In the genomic region with DNA sequence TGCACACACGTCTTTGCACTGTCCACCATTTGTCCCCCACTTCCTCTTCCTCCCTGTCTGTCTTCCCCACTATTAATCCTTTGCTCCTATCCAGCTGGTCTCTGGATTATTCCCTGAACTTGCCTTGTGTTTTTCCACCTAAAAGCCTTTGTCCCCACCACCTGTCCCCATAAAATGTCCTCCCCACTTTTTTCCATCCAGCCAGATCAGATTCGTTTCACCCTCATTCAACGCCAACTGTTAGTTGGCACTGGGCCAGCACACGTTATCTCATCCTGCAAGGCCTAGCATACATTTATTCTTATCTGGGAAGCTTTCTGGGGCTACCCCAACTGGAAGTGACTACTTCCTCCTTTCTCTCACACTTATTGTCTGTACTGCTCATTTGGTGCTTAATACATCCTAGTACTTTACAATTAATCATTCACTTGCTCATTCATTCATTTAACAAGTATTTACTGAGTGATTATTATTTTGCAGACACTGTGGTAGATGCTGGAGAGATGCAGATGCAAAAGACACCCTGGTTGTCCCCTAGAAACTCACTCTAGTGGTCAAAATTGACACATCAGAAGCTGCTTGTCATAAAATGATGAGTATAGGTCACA, we compare ENCODE assay signal across 10 cellular contexts.
A peak's percentile ranks its signal among the peaks of the same experiment; 100 is the strongest.
DNase-seq lines count a peak whose midpoint lies in the region; ATAC-seq, FAIRE-seq and TF ChIP-seq lines count a peak whose summit lies in the region.
"Had no signal": no experiment of that assay in that cellular context is flagged by ENCODE, and none has a peak within 500 bp of the region (broad histone marks: within the 10 kb centered on the region; RNA-seq: fewer than 3 reads in every experiment).

No MANE protein-coding gene starts in this region.

- H3K9me1 ChIP-seq in endothelial cell of umbilical vein (replicated peaks; ENCODE audit: control insufficient read depth, extremely low read depth, insufficient read depth, low read length): no peaks in the 10 kb centered on the region

- ATAC-seq in HG02798 (IDR thresholded peaks at IDR 0.05; ENCODE audit: poor library complexity, unreplicated experiment) (peak; percentile 50), GM19035 (IDR thresholded peaks at IDR 0.05; ENCODE audit: unreplicated experiment) (no peak)

- no peaks in the 10 kb centered on the region for H3K27me3 ChIP-seq in endothelial cell of umbilical vein (ENCODE audit: control insufficient read depth in 2 of 2, insufficient read depth in 2 of 2, low read length in 2 of 2)

- intact Hi-C loops in endothelial cell of umbilical vein (cut with micrococcal nuclease) (loop anchor here (1.0 to 5.0 kb wide), 4 partner anchors 47 to 412 kb away; a partner anchor contains a TSS), posterior vena cava (cut with DNase I) (no loop called here)

- peaks cover 39% of the 10 kb centered on the region for H3K4me1 ChIP-seq in endothelial cell of umbilical vein (ENCODE audit: control insufficient read depth, extremely low read depth, insufficient read depth, low read length)

- peak overlapping the region in 1 of 3 experiments; percentile 0 for H3K4me3 ChIP-seq in endothelial cell of umbilical vein (replicated peaks in 1 of 3; ENCODE audit: insufficient read depth in 1 of 3, low read depth in 1 of 3, low read length in 3 of 3)

- H3K27ac ChIP-seq in endothelial cell of umbilical vein (ENCODE audit: insufficient read depth, low read depth, low read length): peak overlapping the region; percentile 60

- TF ChIP-seq CTCF in endothelial cell of umbilical vein (IDR thresholded peaks at IDR 0.05; ENCODE audit: extremely low read depth in 1 of 2, insufficient read depth in 1 of 2, low read depth in 1 of 2, low read length in 2 of 2): no peak

- no peaks in the 10 kb centered on the region for H4K20me1 ChIP-seq in endothelial cell of umbilical vein (replicated peaks; ENCODE audit: control insufficient read depth, extremely low read depth, insufficient read depth, low read length)

- H3K9me3 ChIP-seq in endothelial cell of umbilical vein (replicated peaks; ENCODE audit: control insufficient read depth, insufficient read depth, low read length): no peaks in the 10 kb centered on the region

- H3K9ac ChIP-seq in endothelial cell of umbilical vein (replicated peaks; ENCODE audit: extremely low read depth, insufficient read depth, low read length): no peak overlapping the region

- FAIRE-seq in endothelial cell of umbilical vein (lab: Jason Lieb, UNC) (peak; percentile 87), GM12891 (lab: Jason Lieb, UNC) (no peak)

- CTCF ChIA-PET in endothelial cell of umbilical vein (lab: Charles Lee): interaction anchor here (0.8 to 2.7 kb wide), 5 partner anchors 13 to 142 kb away, joined by 3 to 15 read pairs (median 4); no protein-coding TSS in a partner anchor

- POLR2A ChIA-PET in endothelial cell of umbilical vein (lab: Charles Lee): interaction anchor here (0.6 to 1.5 kb wide), 2 partner anchors 13 to 16 kb away, joined by 3 read pairs; no protein-coding TSS in a partner anchor

- no peaks in the 10 kb centered on the region for H3K79me2 ChIP-seq in endothelial cell of umbilical vein (ENCODE audit: control insufficient read depth, insufficient read depth, low read length)

- TF ChIP-seq POLR2A in endothelial cell of umbilical vein (IDR thresholded peaks at IDR 0.05; ENCODE audit: low read depth, low read length) (peak; percentile 70), GM12891 (IDR thresholded peaks at IDR 0.05; ENCODE audit: low read depth, low read length) (no peak)

- H3K36me3 ChIP-seq in endothelial cell of umbilical vein (ENCODE audit: control insufficient read depth in 2 of 2, extremely low read depth in 1 of 2, insufficient read depth in 2 of 2, low read length in 2 of 2): no peaks in the 10 kb centered on the region

- DNase-seq in GDM1 (lab: John Stamatoyannopoulos, UW) (peak; percentile 29), NCI-H2029 treated with DMSO at 0.1 percent for 48 hours (lab: John Stamatoyannopoulos, UW) (peak; percentile 53), endothelial cell of umbilical vein (ENCODE audit: low read depth, low spot score) (peak; percentile 99), posterior vena cava (ENCODE audit: low spot score) (no peak), GM12891 (ENCODE audit: insufficient read length, low spot score) (no peak)
- no peak for DNase-seq in activated CD4-positive, alpha-beta T cell treated with anti-CD3 and anti-CD28 coated beads for 4 hours
- DNase-seq: activated T-cell treated with anti-CD3 and anti-CD28 coated beads, Interleukin-2, amount 50 U/mL, for 48 hours; hypothalamus had no signal

- peak overlapping the region; percentile 76 for H3K4me2 ChIP-seq in endothelial cell of umbilical vein (ENCODE audit: insufficient read depth, low read length)

- dilution Hi-C loops in endothelial cell of umbilical vein (cut with MboI; ENCODE audit: extremely low pct_ligation_motif_present, low sequenced_read_pairs): no loop called here

- no peak overlapping the region for H2AFZ ChIP-seq in endothelial cell of umbilical vein (ENCODE audit: low read depth, low read length)

- no TSS peak for BruUV-seq in endothelial cell of umbilical vein (replicated peaks; lab: Mats Ljungman, UMichigan)

TF ChIP-seq in endothelial cell of umbilical vein, 7 proteins besides CTCF, POLR2A, EP300 and RAD21:
- TF ChIP-seq POLR2AphosphoS5 (IDR thresholded peaks at IDR 0.05; ENCODE audit: insufficient read depth, low read depth, low read length) (peak; percentile 97), MYC (IDR thresholded peaks at IDR 0.05; ENCODE audit: low read depth, low read length) (no peak), JUN (IDR thresholded peaks at IDR 0.05; ENCODE audit: borderline replicate concordance, insufficient read depth, insufficient read length, low read depth) (peak; percentile 76), EZH2 (IDR thresholded peaks at IDR 0.05; ENCODE audit: borderline replicate concordance, low read depth, low read length, severe bottlenecking) (no peak), FOS (IDR thresholded peaks at IDR 0.05; ENCODE audit: borderline replicate concordance, insufficient read depth, low read length) (peak; percentile 70), GATA2 (IDR thresholded peaks at IDR 0.05; ENCODE audit: insufficient read depth, insufficient read length, low read depth, low read length) (peak; percentile 99)
- TF ChIP-seq, protein P1, sequence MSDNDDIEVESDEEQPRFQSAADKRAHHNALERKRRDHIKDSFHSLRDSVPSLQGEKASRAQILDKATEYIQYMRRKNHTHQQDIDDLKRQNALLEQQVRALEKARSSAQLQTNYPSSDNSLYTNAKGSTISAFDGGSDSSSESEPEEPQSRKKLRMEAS (IDR thresholded peaks at IDR 0.05; ENCODE audit: insufficient read depth, insufficient read length): no peak
TF ChIP-seq in endothelial cell of umbilical vein: peak in this region for 4.

TF ChIP-seq in GM12891, 5 proteins besides CTCF, POLR2A, EP300 and RAD21:
- TF ChIP-seq TAF1 (IDR thresholded peaks at IDR 0.05; ENCODE audit: low read depth, low read length) (no peak), POLR2AphosphoS5 (IDR thresholded peaks at IDR 0.05; ENCODE audit: low read depth, low read length) (no peak), SPI1 (IDR thresholded peaks at IDR 0.05; ENCODE audit: low read depth, low read length) (no peak), PAX5 (IDR thresholded peaks at IDR 0.05; ENCODE audit: insufficient read depth, low read length, severe bottlenecking) (no peak), POU2F2 (IDR thresholded peaks at IDR 0.05; ENCODE audit: low read depth, low read length) (no peak)

Comparison
In these comparisons a context has a peak if more than half of its experiments do, and no peak if none do; other contexts are left out.
1. DNase-seq: peak in GDM1 (single experiment), NCI-H2029 treated with DMSO at 0.1 percent for 48 hours (single experiment) and endothelial cell of umbilical vein (single experiment); none in posterior vena cava (single experiment), activated CD4-positive, alpha-beta T cell treated with anti-CD3 and anti-CD28 coated beads for 4 hours (0 of 2) and GM12891 (single experiment).